10 cellular contexts compared by ENCODE assay signal in the genomic region with DNA sequence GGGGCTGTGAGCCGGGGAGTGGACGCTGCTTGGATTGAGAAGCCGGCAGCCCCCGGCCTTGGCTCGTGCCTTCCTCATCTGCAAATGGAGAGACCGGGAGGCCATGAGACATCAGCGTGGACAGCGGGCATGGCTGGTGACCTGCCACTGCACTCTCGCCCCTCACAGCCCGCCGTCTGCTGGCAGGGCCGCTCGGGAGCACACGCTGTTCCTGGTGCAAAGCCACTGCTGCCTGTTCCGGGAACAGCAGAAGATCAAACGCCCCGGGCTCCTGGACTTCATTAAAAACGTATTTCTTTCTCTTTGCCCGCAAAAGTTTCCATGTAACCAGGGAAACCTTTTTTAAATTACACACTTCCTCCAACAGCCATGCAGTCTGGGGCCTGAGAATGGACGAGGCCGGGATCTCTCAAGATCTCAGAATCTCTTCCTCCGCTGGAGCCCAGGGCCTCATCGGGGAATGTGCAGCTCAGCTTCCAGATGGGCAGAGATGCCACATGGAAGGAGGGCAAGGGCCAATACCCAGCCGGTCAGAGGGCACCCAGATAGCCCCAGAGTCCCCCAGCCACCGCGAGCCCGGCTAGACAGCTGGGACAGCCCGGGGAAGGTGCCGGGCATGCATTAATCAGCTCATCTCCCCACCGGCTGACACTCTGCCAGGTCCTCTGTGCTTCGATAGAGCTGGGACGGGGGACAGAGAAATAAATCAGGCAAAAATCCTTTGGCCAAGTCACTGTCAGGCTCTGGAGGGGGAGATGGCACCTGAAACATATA.
A peak's percentile ranks its signal among the peaks of the same experiment; 100 is the strongest.
DNase-seq lines count a peak whose midpoint lies in the region; ATAC-seq and TF ChIP-seq lines count a peak whose summit lies in the region.
"Had no signal": no experiment of that assay in that cellular context is flagged by ENCODE, and none has a peak within 500 bp of the region (broad histone marks: within the 10 kb centered on the region; RNA-seq: fewer than 3 reads in every experiment).

No MANE protein-coding gene starts in this region.

- DNase-seq in adipocyte (ENCODE audit: low read depth) (peak; percentile 74), esophagus squamous epithelium (lab: John Stamatoyannopoulos, UW) (no peak), mesenchymal stem cell (no peak), thyroid gland (peak; percentile 18 to 19), MG63 (no peak)
- no peak for DNase-seq in activated CD8-positive, alpha-beta memory T cell treated with anti-CD3 and anti-CD28 coated beads for 24 hours
- DNase-seq: DND-41, NCI-H2029, PC-9 had no signal

- H3K27me3 ChIP-seq in adipocyte (replicated peaks; ENCODE audit: control insufficient read depth, insufficient read depth, low read length) (no peaks in the 10 kb centered on the region), esophagus squamous epithelium (peaks cover 0 to 7% (median 0%) of the 10 kb centered on the region in 4 donors), mesenchymal stem cell (ENCODE audit: control insufficient read depth in 1 of 2, insufficient read depth in 1 of 2, low read length in 2 of 2) (peaks cover 0 to 11% of the 10 kb centered on the region in 2 experiments), thyroid gland (no peaks in the 10 kb centered on the region), MG63 (no peaks in the 10 kb centered on the region)

- H3K4me2 ChIP-seq in mesenchymal stem cell (ENCODE audit: low read length, poor library complexity, severe bottlenecking): no peak overlapping the region
- H3K4me2 ChIP-seq: PC-9 had no signal

- WGBS in esophagus squamous epithelium, 2 donors: 56 to 73% methylated on average over 18 to 20 of the region's 32 CpGs
- 89% methylated on average over 32 of the region's 32 CpGs for WGBS in mesenchymal stem cell
- WGBS in thyroid gland, 2 donors: 74 to 75% methylated on average over 25 to 30 of the region's 32 CpGs

- H2BK12ac ChIP-seq in mesenchymal stem cell (ENCODE audit: low read length in 2 of 2): no peak overlapping the region

- TF ChIP-seq POLR2A in esophagus squamous epithelium (IDR thresholded peaks at IDR 0.05) (no peak), thyroid gland (IDR thresholded peaks at IDR 0.05) (no peak)

- H3K18ac ChIP-seq in mesenchymal stem cell (ENCODE audit: low read depth in 1 of 2, low read length in 2 of 2): no peak overlapping the region

- no peak overlapping the region for H3K4ac ChIP-seq in mesenchymal stem cell (ENCODE audit: low read depth in 1 of 2, low read length in 2 of 2)

- no peak for ATAC-seq in HG02623 (IDR thresholded peaks at IDR 0.05; ENCODE audit: unreplicated experiment)

- peaks cover 42% of the 10 kb centered on the region for H3K4me1 ChIP-seq in adipocyte (ENCODE audit: control insufficient read depth, insufficient read depth, low read length)
- H3K4me1 ChIP-seq in esophagus squamous epithelium: peaks cover 8 to 24% (median 14%) of the 10 kb centered on the region in 3 donors
- no peaks in the 10 kb centered on the region for H3K4me1 ChIP-seq in mesenchymal stem cell (ENCODE audit: control insufficient read depth, insufficient read depth, low read depth, low read length)
- peaks cover 5 to 22% of the 10 kb centered on the region in 2 donors for H3K4me1 ChIP-seq in thyroid gland

- intact Hi-C loops in esophagus squamous epithelium (cut with DNase I): no loop called here
- intact Hi-C loops in thyroid gland (cut with DNase I): no loop called here

- H2AFZ ChIP-seq in mesenchymal stem cell (ENCODE audit: low read depth, low read length): no peak overlapping the region
- H2AFZ ChIP-seq: PC-9 had no signal

- H3K23ac ChIP-seq in mesenchymal stem cell (ENCODE audit: low read length in 2 of 2): no peak overlapping the region

- no peak overlapping the region for H2BK15ac ChIP-seq in mesenchymal stem cell (ENCODE audit: low read depth, poor library complexity, severe bottlenecking)

- no peak overlapping the region for H2AK5ac ChIP-seq in mesenchymal stem cell (ENCODE audit: low read length, severe bottlenecking)

- H3K9ac ChIP-seq in adipocyte (ENCODE audit: low read length) (peak overlapping the region; percentile 83), mesenchymal stem cell (ENCODE audit: low read length) (peak overlapping the region; percentile 86)

- H3K36me3 ChIP-seq in adipocyte (ENCODE audit: control insufficient read depth, insufficient read depth, low read length, severe bottlenecking): no peaks in the 10 kb centered on the region
- no peaks in the 10 kb centered on the region for H3K36me3 ChIP-seq in esophagus squamous epithelium
- no peaks in the 10 kb centered on the region for H3K36me3 ChIP-seq in mesenchymal stem cell (ENCODE audit: control insufficient read depth in 1 of 2, insufficient read depth in 2 of 2, low read depth in 1 of 2, low read length in 2 of 2)
- H3K36me3 ChIP-seq in thyroid gland: no peaks in the 10 kb centered on the region
- no peaks in the 10 kb centered on the region for H3K36me3 ChIP-seq in MG63

- peak overlapping the region; percentile 48 to 82 (median 60) for H3K27ac ChIP-seq in esophagus squamous epithelium
- H3K27ac ChIP-seq in mesenchymal stem cell (ENCODE audit: low read length, poor library complexity, severe bottlenecking): no peak overlapping the region
- H3K27ac ChIP-seq in thyroid gland: peak overlapping the region; percentile 55 to 73 (median 68)
- H3K27ac ChIP-seq: PC-9 had no signal

- H2BK5ac ChIP-seq in mesenchymal stem cell (ENCODE audit: low read depth, low read length, poor library complexity, severe bottlenecking): no peak overlapping the region

- TF ChIP-seq CTCF in esophagus squamous epithelium (IDR thresholded peaks at IDR 0.05) (no peak), thyroid gland (IDR thresholded peaks at IDR 0.05) (no peak)

- H4K91ac ChIP-seq in mesenchymal stem cell (ENCODE audit: low read length): peak overlapping the region; percentile 84

- H3K9me3 ChIP-seq in adipocyte (ENCODE audit: control insufficient read depth, low read length) (no peaks in the 10 kb centered on the region), esophagus squamous epithelium (no peaks in the 10 kb centered on the region), mesenchymal stem cell (ENCODE audit: control insufficient read depth, low read length) (no peaks in the 10 kb centered on the region), thyroid gland (no peaks in the 10 kb centered on the region), MG63 (no peaks in the 10 kb centered on the region)

- H3K4me3 ChIP-seq in adipocyte (ENCODE audit: low read length): peak overlapping the region; percentile 35
- H3K4me3 ChIP-seq in esophagus squamous epithelium: no peak overlapping the region
- H3K4me3 ChIP-seq in mesenchymal stem cell (ENCODE audit: insufficient read depth in 1 of 2, low read depth in 1 of 2, low read length in 2 of 2): peak overlapping the region in 1 of 2 experiments; percentile 46
- no peak overlapping the region for H3K4me3 ChIP-seq in thyroid gland (replicated peaks in 1 of 3)
- no peak overlapping the region for H3K4me3 ChIP-seq in MG63
- H3K4me3 ChIP-seq: PC-9 had no signal

- H3K14ac ChIP-seq in mesenchymal stem cell (ENCODE audit: low read length in 2 of 2): no peak overlapping the region

- H2BK120ac ChIP-seq in mesenchymal stem cell (ENCODE audit: low read depth, low read length): no peak overlapping the region

- no peaks in the 10 kb centered on the region for H3K79me1 ChIP-seq in mesenchymal stem cell (replicated peaks; ENCODE audit: low read length, poor library complexity, severe bottlenecking)

- H4K8ac ChIP-seq in mesenchymal stem cell (ENCODE audit: low read length): no peak overlapping the region

Comparison
In these comparisons a context has a peak if more than half of its experiments do, and no peak if none do; other contexts are left out.
1. DNase-seq: peak in adipocyte (single experiment) and thyroid gland (2 of 2); none in esophagus squamous epithelium (single experiment), mesenchymal stem cell (single experiment), MG63 (single experiment) and activated CD8-positive, alpha-beta memory T cell treated with anti-CD3 and anti-CD28 coated beads for 24 hours (single experiment).